14 cellular contexts compared by ENCODE assay signal in genomic region chr13:31234729-31235128, GRCh38. TPM values are rescaled to one million over a fixed set of nuclear protein-coding genes. Genes with fewer than 3 reads are reported as not detected.
DNase-seq lines count a peak whose midpoint lies in the region; ATAC-seq and TF ChIP-seq lines count a peak whose summit lies in the region.
"Had no signal": no experiment of that assay in that cellular context is flagged by ENCODE, and none has a peak within 500 bp of the region (broad histone marks: within the 10 kb centered on the region; RNA-seq: fewer than 3 reads in every experiment).

No MANE protein-coding gene starts in this region.

- TF ChIP-seq CTCF in heart right ventricle (IDR thresholded peaks at IDR 0.05) (peak in 6 of 9 donors; percentile 10 to 36 (median 22)), Caco-2 (IDR thresholded peaks at IDR 0.05; ENCODE audit: insufficient read depth in 1 of 2, low read depth in 1 of 2, low read length in 1 of 2, severe bottlenecking in 1 of 2, unreplicated experiment in 1 of 2) (peak in 1 of 2 experiments; percentile 23)

- BruUV-seq in Caco-2 (replicated peaks; lab: Mats Ljungman, UMichigan) = no TSS peak

- H3K36me3 Mint-ChIP-seq in Caco-2 (ENCODE audit: insufficient read depth, unreplicated experiment) = no peaks in the 10 kb centered on the region

- POLR2A ChIA-PET in Caco-2 (lab: Charles Lee) = no interaction called here

- ATAC-seq in stimulated activated naive CD8-positive, alpha-beta T cell treated with anti-CD3 and anti-CD28 coated beads, Interleukin-15, amount 100 ng/mL, for 72 hours = peak; percentile 26
- no peak for ATAC-seq in stimulated activated naive CD8-positive, alpha-beta T cell treated with anti-CD3 and anti-CD28 coated beads, Interleukin-15, Interleukin-2, amounts not matched to agents 100 U/mL and 50 U/mL, for 24 hours
- peak in 5 of 8 donors; percentile 31 to 61 (median 49) for ATAC-seq in heart right ventricle

- H3K36me3 ChIP-seq in heart right ventricle (peaks cover 0 to 6% (median 0%) of the 10 kb centered on the region in 9 donors), Caco-2 (ENCODE audit: control insufficient read depth, insufficient read depth, low read length) (no peaks in the 10 kb centered on the region)

- intact Hi-C loops in heart right ventricle (cut with DNase I) = loop anchor here in 8 of 10 donors (2.0 to 10.0 kb wide), 6 partner anchors 184 to 510 kb away; no protein-coding TSS in a partner anchor
- intact Hi-C loops in Caco-2 (cut with micrococcal nuclease; ENCODE audit: unreplicated experiment) = loop anchor here (5.0 kb wide), 1 partner anchor 508 kb away; no protein-coding TSS in a partner anchor

- H3K9me3 Mint-ChIP-seq in stimulated activated naive CD8-positive, alpha-beta T cell treated with anti-CD3 and anti-CD28 coated beads, Interleukin-15, amount 100 ng/mL, for 72 hours = no peaks in the 10 kb centered on the region
- no peaks in the 10 kb centered on the region for H3K9me3 Mint-ChIP-seq in Caco-2 (ENCODE audit: unreplicated experiment)
- H3K9me3 Mint-ChIP-seq: dendritic cell treated with granulocyte-macrophage colony-stimulating factor and Interleukin-4, amounts not matched to agents 40 ng/mL and 50 ng/mL, for 4 days had no signal

- CTCF ChIA-PET in Caco-2 (lab: Charles Lee) = no interaction called here

- 82 to 85% methylated on average over 6 of the region's 6 CpGs for WGBS in heart right ventricle, 2 donors

- H3K4me1 Mint-ChIP-seq in stimulated activated naive CD8-positive, alpha-beta T cell treated with anti-CD3 and anti-CD28 coated beads, Interleukin-15, amount 100 ng/mL, for 72 hours = no peaks in the 10 kb centered on the region
- H3K4me1 Mint-ChIP-seq in Caco-2 (ENCODE audit: low read depth, unreplicated experiment) = no peaks in the 10 kb centered on the region
- H3K4me1 Mint-ChIP-seq: CD14-positive monocyte had no signal

- no peak for DNase-seq in stimulated activated naive CD8-positive, alpha-beta T cell treated with anti-CD3 and anti-CD28 coated beads, Interleukin-15, amount 100 ng/mL, for 72 hours
- no peak for DNase-seq in stimulated activated naive CD8-positive, alpha-beta T cell treated with anti-CD3 and anti-CD28 coated beads, Interleukin-15, Interleukin-2, amounts not matched to agents 100 U/mL and 50 U/mL, for 24 hours
- DNase-seq in SW480 (ENCODE audit: low spot score) (peak; percentile 5), heart right ventricle (no peak), Caco-2 (no peak), GM19240 (ENCODE audit: insufficient read length, low spot score) (no peak), cortex of kidney (lab: John Stamatoyannopoulos, UW) (no peak)
- no peak for DNase-seq in stimulated activated CD4-positive, alpha-beta T cell treated with anti-CD3 and anti-CD28 coated beads, Interleukin-1b, Interleukin-23, amount 100 ng/mL, for 48 hours
- DNase-seq: activated CD8-positive, alpha-beta memory T cell treated with anti-CD3 and anti-CD28 coated beads, Interleukin-2, amount 50 U/mL, for 4 hours; NCI-H1092 treated with DMSO at 0.1 percent for 48 hours had no signal

- H3K27me3 Mint-ChIP-seq in stimulated activated naive CD8-positive, alpha-beta T cell treated with anti-CD3 and anti-CD28 coated beads, Interleukin-15, amount 100 ng/mL, for 72 hours = no peaks in the 10 kb centered on the region
- H3K27me3 Mint-ChIP-seq in Caco-2 (ENCODE audit: insufficient read depth, unreplicated experiment) = no peaks in the 10 kb centered on the region
- H3K27me3 Mint-ChIP-seq: dendritic cell treated with granulocyte-macrophage colony-stimulating factor and Interleukin-4, amounts not matched to agents 40 ng/mL and 50 ng/mL, for 4 days had no signal

- H3K4me3 ChIP-seq in heart right ventricle (no peak overlapping the region), Caco-2 (ENCODE audit: low read depth, low read length) (no peak overlapping the region)
- H3K4me3 ChIP-seq: lung, SK-N-MC had no signal

- H3K27me3 ChIP-seq in heart right ventricle = no peaks in the 10 kb centered on the region
- no peaks in the 10 kb centered on the region for H3K27me3 ChIP-seq in Caco-2 (replicated peaks; ENCODE audit: control insufficient read depth, insufficient read depth, low read length)

- no peaks in the 10 kb centered on the region for H3K9me3 ChIP-seq in heart right ventricle
- H3K9me3 ChIP-seq in Caco-2 = no peaks in the 10 kb centered on the region

- no peak overlapping the region for H3K27ac Mint-ChIP-seq in stimulated activated naive CD8-positive, alpha-beta T cell treated with anti-CD3 and anti-CD28 coated beads, Interleukin-15, amount 100 ng/mL, for 72 hours
- no peak overlapping the region for H3K27ac Mint-ChIP-seq in Caco-2 (ENCODE audit: unreplicated experiment)
- H3K27ac Mint-ChIP-seq: CD14-positive monocyte; dendritic cell treated with granulocyte-macrophage colony-stimulating factor and Interleukin-4, amounts not matched to agents 40 ng/mL and 50 ng/mL, for 4 days had no signal

- H3K27ac ChIP-seq in heart right ventricle = no peak overlapping the region
- H3K27ac ChIP-seq: SK-N-MC had no signal

- H3K4me1 ChIP-seq in heart right ventricle (no peaks in the 10 kb centered on the region), Caco-2 (no peaks in the 10 kb centered on the region)

- no peak overlapping the region for H3K4me3 Mint-ChIP-seq in stimulated activated naive CD8-positive, alpha-beta T cell treated with anti-CD3 and anti-CD28 coated beads, Interleukin-15, amount 100 ng/mL, for 72 hours
- no peak overlapping the region for H3K4me3 Mint-ChIP-seq in Caco-2 (ENCODE audit: unreplicated experiment)
- H3K4me3 Mint-ChIP-seq: CD14-positive monocyte; dendritic cell treated with granulocyte-macrophage colony-stimulating factor and Interleukin-4, amounts not matched to agents 40 ng/mL and 50 ng/mL, for 4 days had no signal

RNA-seq across cellular contexts. Expression of gene B3GLCT, which starts 35.0 kb away (rescaled TPM):
- total RNA-seq in heart right ventricle (10 to 100 TPM; 12.0 to 28.1 (median 20.1) TPM), Caco-2 (2022) (4.5 TPM in 2 replicates)
- polyA plus RNA-seq in heart right ventricle = 1 to 10 TPM; 3.1 to 8.2 TPM
